Comparison of ENCODE assay signal across 1 cellular context in genomic region chr2:96869824-96870630, GRCh38.
TF ChIP-seq lines count a peak whose summit lies in the region.

TSS of gene SEMA4C (minus strand) at chr2:96870080. CDS start at chr2:96867886, 2,194 bp downstream.

TF ChIP-seq in GM12878, 131 proteins besides CTCF, POLR2A, EP300 and RAD21 (continued from another document):
- TF ChIP-seq, protein P1, sequence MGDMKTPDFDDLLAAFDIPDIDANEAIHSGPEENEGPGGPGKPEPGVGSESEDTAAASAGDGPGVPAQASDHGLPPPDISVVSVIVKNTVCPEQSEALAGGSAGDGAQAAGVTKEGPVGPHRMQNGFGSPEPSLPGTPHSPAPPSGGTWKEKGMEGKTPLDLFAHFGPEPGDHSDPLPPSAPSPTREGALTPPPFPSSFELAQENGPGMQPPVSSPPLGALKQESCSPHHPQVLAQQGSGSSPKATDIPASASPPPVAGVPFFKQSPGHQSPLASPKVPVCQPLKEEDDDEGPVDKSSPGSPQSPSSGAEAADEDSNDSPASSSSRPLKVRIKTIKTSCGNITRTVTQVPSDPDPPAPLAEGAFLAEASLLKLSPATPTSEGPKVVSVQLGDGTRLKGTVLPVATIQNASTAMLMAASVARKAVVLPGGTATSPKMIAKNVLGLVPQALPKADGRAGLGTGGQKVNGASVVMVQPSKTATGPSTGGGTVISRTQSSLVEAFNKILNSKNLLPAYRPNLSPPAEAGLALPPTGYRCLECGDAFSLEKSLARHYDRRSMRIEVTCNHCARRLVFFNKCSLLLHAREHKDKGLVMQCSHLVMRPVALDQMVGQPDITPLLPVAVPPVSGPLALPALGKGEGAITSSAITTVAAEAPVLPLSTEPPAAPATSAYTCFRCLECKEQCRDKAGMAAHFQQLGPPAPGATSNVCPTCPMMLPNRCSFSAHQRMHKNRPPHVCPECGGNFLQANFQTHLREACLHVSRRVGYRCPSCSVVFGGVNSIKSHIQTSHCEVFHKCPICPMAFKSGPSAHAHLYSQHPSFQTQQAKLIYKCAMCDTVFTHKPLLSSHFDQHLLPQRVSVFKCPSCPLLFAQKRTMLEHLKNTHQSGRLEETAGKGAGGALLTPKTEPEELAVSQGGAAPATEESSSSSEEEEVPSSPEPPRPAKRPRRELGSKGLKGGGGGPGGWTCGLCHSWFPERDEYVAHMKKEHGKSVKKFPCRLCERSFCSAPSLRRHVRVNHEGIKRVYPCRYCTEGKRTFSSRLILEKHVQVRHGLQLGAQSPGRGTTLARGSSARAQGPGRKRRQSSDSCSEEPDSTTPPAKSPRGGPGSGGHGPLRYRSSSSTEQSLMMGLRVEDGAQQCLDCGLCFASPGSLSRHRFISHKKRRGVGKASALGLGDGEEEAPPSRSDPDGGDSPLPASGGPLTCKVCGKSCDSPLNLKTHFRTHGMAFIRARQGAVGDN (IDR thresholded peaks at IDR 0.05), result peak; percentile 47; the same call in 1 of the 2 replicates
- TF ChIP-seq YY1 (IDR thresholded peaks at IDR 0.05; ENCODE audit: low read depth, low read length) (peak; percentile 24; the same call in 1 of the 2 replicates), E2F4 (IDR thresholded peaks at IDR 0.05; ENCODE audit: low read depth, low read length) (no peak), LARP7 (IDR thresholded peaks at IDR 0.05) (peak; percentile 88; the same call in 1 of the 2 replicates), CHD1 (IDR thresholded peaks at IDR 0.05; ENCODE audit: low read depth, low read length) (no peak), ZNF622 (IDR thresholded peaks at IDR 0.05) (no peak), CREM (IDR thresholded peaks at IDR 0.05; ENCODE audit: low read depth) (peak; percentile 62; the same call in 1 of the 2 replicates), ZNF24 (IDR thresholded peaks at IDR 0.05) (no peak), DPF2 (IDR thresholded peaks at IDR 0.05) (peak; percentile 53)
